Comparison of ENCODE assay signal across 8 cellular contexts in genomic region chr9:75238311-75238976, GRCh38.
A peak's percentile ranks its signal among the peaks of the same experiment; 100 is the strongest.
DNase-seq lines count a peak whose midpoint lies in the region; ATAC-seq, FAIRE-seq and TF ChIP-seq lines count a peak whose summit lies in the region.

No MANE protein-coding gene starts in this region.

- peaks cover 0 to 20% (median 8%) of the 10 kb centered on the region in 4 donors for H3K4me1 ChIP-seq in liver (ENCODE audit: control insufficient read depth in 4 of 4, insufficient read depth in 4 of 4, low read length in 3 of 4)

- TF ChIP-seq CTCF in 22Rv1 (IDR thresholded peaks at IDR 0.05) (peak; percentile 74), bronchial epithelial cell (IDR thresholded peaks at IDR 0.05; ENCODE audit: insufficient read depth, low read length, severe bottlenecking) (peak; percentile 71), liver (IDR thresholded peaks at IDR 0.05; ENCODE audit: low read depth, low read length, missing input control) (peak; percentile 83)

- H3K27ac ChIP-seq in 22Rv1 (no peak overlapping the region), liver (ENCODE audit: low read depth in 1 of 2, low read length in 2 of 2) (no peak overlapping the region)

- no peak overlapping the region for H3K9ac ChIP-seq in liver (ENCODE audit: low read depth in 1 of 2, low read length in 2 of 2)

- H3K9me3 ChIP-seq in liver (ENCODE audit: control insufficient read depth in 4 of 4, low read length in 3 of 4), result no peaks in the 10 kb centered on the region

- 54% methylated on average over 11 of the region's 11 CpGs for WGBS in liver

- ATAC-seq in GM21786 (IDR thresholded peaks at IDR 0.05; ENCODE audit: unreplicated experiment), result peak; percentile 83
- peak; percentile 80 for ATAC-seq in stimulated activated naive CD8-positive, alpha-beta T cell treated with anti-CD3 and anti-CD28 coated beads, Interleukin-15, Interleukin-2, amounts not matched to agents 100 U/mL and 50 U/mL, for 24 hours

- peak; percentile 49 for DNase-seq in ELF-1 (ENCODE audit: low read depth, low spot score)
- peak; percentile 30 for DNase-seq in HuH-7 (ENCODE audit: low spot score)
- peak; percentile 38 for DNase-seq in SK-N-DZ (ENCODE audit: low spot score)
- DNase-seq in bronchial epithelial cell (ENCODE audit: low read depth), result peak; percentile 90
- peak; percentile 16 for DNase-seq in stimulated activated naive CD8-positive, alpha-beta T cell treated with anti-CD3 and anti-CD28 coated beads, Interleukin-15, Interleukin-2, amounts not matched to agents 100 U/mL and 50 U/mL, for 24 hours

- H3K4me3 ChIP-seq in bronchial epithelial cell (ENCODE audit: low read depth, low read length) (no peak overlapping the region), liver (ENCODE audit: low read depth in 1 of 3, low read length in 3 of 3) (no peak overlapping the region)

- TF ChIP-seq RAD21 in liver (IDR thresholded peaks at IDR 0.05), result peak; percentile 90 to 92

- peak; percentile 7 for FAIRE-seq in bronchial epithelial cell (lab: Jason Lieb, UNC)

- H3K27me3 ChIP-seq in bronchial epithelial cell (ENCODE audit: control insufficient read depth, insufficient read depth, low read length) (no peaks in the 10 kb centered on the region), liver (ENCODE audit: control insufficient read depth in 4 of 4, insufficient read depth in 4 of 4, low read length in 3 of 4) (no peaks in the 10 kb centered on the region)

- H3K36me3 ChIP-seq in bronchial epithelial cell (ENCODE audit: control insufficient read depth, insufficient read depth, low read length) (no peaks in the 10 kb centered on the region), liver (ENCODE audit: control insufficient read depth in 4 of 4, insufficient read depth in 3 of 4, low read depth in 1 of 4, low read length in 3 of 4) (peaks cover 0 to 4% (median 0%) of the 10 kb centered on the region in 4 donors)

TF ChIP-seq in liver, 16 proteins besides CTCF, POLR2A, EP300 and RAD21:
- TF ChIP-seq, protein P1, sequence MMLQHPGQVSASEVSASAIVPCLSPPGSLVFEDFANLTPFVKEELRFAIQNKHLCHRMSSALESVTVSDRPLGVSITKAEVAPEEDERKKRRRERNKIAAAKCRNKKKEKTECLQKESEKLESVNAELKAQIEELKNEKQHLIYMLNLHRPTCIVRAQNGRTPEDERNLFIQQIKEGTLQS (IDR thresholded peaks at IDR 0.05), result no peak
- TF ChIP-seq, protein P2, sequence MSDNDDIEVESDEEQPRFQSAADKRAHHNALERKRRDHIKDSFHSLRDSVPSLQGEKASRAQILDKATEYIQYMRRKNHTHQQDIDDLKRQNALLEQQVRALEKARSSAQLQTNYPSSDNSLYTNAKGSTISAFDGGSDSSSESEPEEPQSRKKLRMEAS (IDR thresholded peaks at IDR 0.05), result no peak
- TF ChIP-seq NR2F2 (IDR thresholded peaks at IDR 0.05) (no peak), EGR1 (IDR thresholded peaks at IDR 0.05; ENCODE audit: low read depth in 2 of 2) (no peak), HNF4A (conservative IDR thresholded peaks at IDR 0.05) (no peak), TAF1 (conservative IDR thresholded peaks at IDR 0.05) (no peak), GABPA (IDR thresholded peaks at IDR 0.05 in 1 of 2, conservative IDR thresholded peaks at IDR 0.05 in 1 of 2) (no peak), YY1 (IDR thresholded peaks at IDR 0.05) (no peak), HNF4G (IDR thresholded peaks at IDR 0.05) (no peak), RXRA (IDR thresholded peaks at IDR 0.05) (no peak), FOXA1 (IDR thresholded peaks at IDR 0.05) (no peak), FOXA2 (IDR thresholded peaks at IDR 0.05) (no peak), REST (IDR thresholded peaks at IDR 0.05) (no peak), SP1 (IDR thresholded peaks at IDR 0.05) (no peak)
TF ChIP-seq in liver: peak in this region for 0.

Comparison
In these comparisons a context has a peak if more than half of its experiments do, and no peak if none do; other contexts are left out.
1. DNase-seq: peak in every context shown above with its lines; median percentile 90 in bronchial epithelial cell; 49 in ELF-1; 38 in SK-N-DZ; 30 in HuH-7; 16 in stimulated activated naive CD8-positive, alpha-beta T cell treated with anti-CD3 and anti-CD28 coated beads, Interleukin-15, Interleukin-2, amounts not matched to agents 100 U/mL and 50 U/mL, for 24 hours.